Comparison of ENCODE assay signal across 18 cellular contexts in the genomic region with DNA sequence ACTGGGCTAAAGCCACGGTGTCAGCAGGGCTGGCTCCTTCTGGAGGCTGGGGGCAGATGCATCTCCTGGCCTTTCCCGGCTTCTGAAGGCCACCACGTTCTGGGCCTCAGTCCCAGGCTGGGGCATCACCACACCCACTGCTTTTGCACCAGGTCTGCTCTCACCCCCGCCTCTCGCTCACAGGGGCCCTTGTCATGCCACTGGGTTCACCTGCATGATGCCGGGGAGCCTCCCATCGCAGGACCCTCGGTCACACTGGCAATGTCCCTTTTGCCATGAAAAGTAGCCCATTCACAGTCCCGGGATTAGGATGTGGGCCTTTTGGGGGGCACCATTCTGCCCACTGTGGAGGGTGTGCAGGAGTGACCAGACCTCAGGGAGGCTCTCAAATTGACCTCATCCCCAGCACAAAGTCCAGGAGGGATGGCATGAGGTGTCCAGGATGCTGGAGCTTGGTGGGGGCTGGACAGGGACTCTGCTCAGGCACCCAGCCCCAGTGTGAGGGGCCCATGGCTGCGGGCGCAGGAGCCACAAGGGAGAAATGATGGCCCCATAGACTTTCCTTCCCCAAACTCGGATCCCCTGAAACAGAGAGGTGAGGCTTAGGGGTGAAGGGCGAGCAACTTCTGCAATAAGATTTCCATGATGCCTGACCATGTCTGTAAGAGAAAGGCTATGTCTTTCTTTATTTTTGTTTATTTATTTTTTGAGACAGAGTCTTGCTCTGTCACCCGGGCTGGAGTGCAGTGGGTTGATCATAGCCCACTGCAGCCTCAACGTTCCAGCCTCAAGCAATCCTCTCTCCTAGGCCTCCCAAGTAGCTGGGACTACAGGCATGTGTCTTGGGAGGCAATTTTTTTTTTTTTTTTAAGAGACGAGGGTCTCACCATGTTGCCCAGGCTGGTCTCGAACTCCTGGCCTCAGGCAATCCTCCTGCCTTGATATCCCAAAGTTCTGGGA.
DNase-seq lines count a peak whose midpoint lies in the region; ATAC-seq and TF ChIP-seq lines count a peak whose summit lies in the region.
"Had no signal": no experiment of that assay in that cellular context is flagged by ENCODE, and none has a peak within 500 bp of the region (broad histone marks: within the 10 kb centered on the region; RNA-seq: fewer than 3 reads in every experiment).

No MANE protein-coding gene starts in this region.

- H3K4me1 Mint-ChIP-seq in type B pancreatic cell (ENCODE audit: unreplicated experiment) = no peaks in the 10 kb centered on the region
- peaks cover 6% of the 10 kb centered on the region for H3K4me1 Mint-ChIP-seq in activated T-helper 1 cell treated with anti-CD3 and anti-CD28 coated beads, Interleukin-12 subunit alpha, Interleukin-12 subunit beta, Interleukin-2, Interleukin-4 antibody, amounts not matched to agents 30 ng/mL and 10 ng/mL and 1 ng/mL, durations not matched to agents 14 hours and 24 hours and 36 hours (ENCODE audit: low read depth)
- H3K4me1 Mint-ChIP-seq: nephron had no signal

- DNase-seq in Right ventricle myocardium superior (peak; percentile 42), left cardiac atrium (no peak), GM19240 (ENCODE audit: insufficient read length, low spot score) (peak; percentile 14), hepatic stellate cell (ENCODE audit: low spot score) (peak; percentile 16), type B pancreatic cell (ENCODE audit: extremely low spot score, unreplicated experiment) (peak; percentile 79), RPMI8226 (no peak)
- no peak for DNase-seq in activated T-helper 1 cell treated with anti-CD3 and anti-CD28 coated beads, Interleukin-12 subunit alpha, Interleukin-12 subunit beta, Interleukin-2, Interleukin-4 antibody, amounts not matched to agents 30 ng/mL and 10 ng/mL and 1 ng/mL, durations not matched to agents 14 hours and 24 hours and 36 hours (ENCODE audit: low spot score)
- DNase-seq: activated naive CD8-positive, alpha-beta T cell treated with anti-CD3 and anti-CD28 coated beads for 36 hours; activated T-cell treated with anti-CD3 and anti-CD28 coated beads for 4 hours; brain microvascular endothelial cell; EL; mammary epithelial cell; NCI-H187; SIG-M5 had no signal

- no peaks in the 10 kb centered on the region for H3K27me3 Mint-ChIP-seq in type B pancreatic cell
- H3K27me3 Mint-ChIP-seq in activated T-helper 1 cell treated with anti-CD3 and anti-CD28 coated beads, Interleukin-12 subunit alpha, Interleukin-12 subunit beta, Interleukin-2, Interleukin-4 antibody, amounts not matched to agents 30 ng/mL and 10 ng/mL and 1 ng/mL, durations not matched to agents 14 hours and 24 hours and 36 hours (ENCODE audit: insufficient read depth) = no peaks in the 10 kb centered on the region

- TF ChIP-seq CTCF in type B pancreatic cell (conservative IDR thresholded peaks at IDR 0.05) = no peak

- H3K36me3 Mint-ChIP-seq in type B pancreatic cell = no peaks in the 10 kb centered on the region
- H3K36me3 Mint-ChIP-seq in activated T-helper 1 cell treated with anti-CD3 and anti-CD28 coated beads, Interleukin-12 subunit alpha, Interleukin-12 subunit beta, Interleukin-2, Interleukin-4 antibody, amounts not matched to agents 30 ng/mL and 10 ng/mL and 1 ng/mL, durations not matched to agents 14 hours and 24 hours and 36 hours (ENCODE audit: low read depth) = no peaks in the 10 kb centered on the region
- H3K36me3 Mint-ChIP-seq: activated naive CD8-positive, alpha-beta T cell treated with anti-CD3 and anti-CD28 coated beads for 36 hours; IgD-negative memory B cell had no signal

- ATAC-seq in Right ventricle myocardium superior (ENCODE audit: poor library complexity) = no peak
- ATAC-seq in left cardiac atrium = no peak
- ATAC-seq in GM21737 (IDR thresholded peaks at IDR 0.05; ENCODE audit: unreplicated experiment) = no peak

- H3K9me3 Mint-ChIP-seq in type B pancreatic cell = peaks cover 15% of the 10 kb centered on the region
- no peaks in the 10 kb centered on the region for H3K9me3 Mint-ChIP-seq in activated T-helper 1 cell treated with anti-CD3 and anti-CD28 coated beads, Interleukin-12 subunit alpha, Interleukin-12 subunit beta, Interleukin-2, Interleukin-4 antibody, amounts not matched to agents 30 ng/mL and 10 ng/mL and 1 ng/mL, durations not matched to agents 14 hours and 24 hours and 36 hours
- H3K9me3 Mint-ChIP-seq: activated naive CD8-positive, alpha-beta T cell treated with anti-CD3 and anti-CD28 coated beads for 36 hours; IgD-negative memory B cell; T-helper 1 cell treated with Interleukin-12 subunit alpha and Interleukin-12 subunit beta and Interleukin-4 antibody, amounts not matched to agents 30 μg/mL and 1 μg/mL, for 36 hours had no signal

- H3K4me3 Mint-ChIP-seq in type B pancreatic cell = no peak overlapping the region
- no peak overlapping the region for H3K4me3 Mint-ChIP-seq in activated T-helper 1 cell treated with anti-CD3 and anti-CD28 coated beads, Interleukin-12 subunit alpha, Interleukin-12 subunit beta, Interleukin-2, Interleukin-4 antibody, amounts not matched to agents 30 ng/mL and 10 ng/mL and 1 ng/mL, durations not matched to agents 14 hours and 24 hours and 36 hours
- H3K4me3 Mint-ChIP-seq: activated naive CD8-positive, alpha-beta T cell treated with anti-CD3 and anti-CD28 coated beads for 36 hours; IgD-negative memory B cell; nephron; T-helper 1 cell treated with Interleukin-12 subunit alpha and Interleukin-12 subunit beta and Interleukin-4 antibody, amounts not matched to agents 30 μg/mL and 1 μg/mL, for 36 hours had no signal

- H3K27ac Mint-ChIP-seq in type B pancreatic cell = no peak overlapping the region
- no peak overlapping the region for H3K27ac Mint-ChIP-seq in activated T-helper 1 cell treated with anti-CD3 and anti-CD28 coated beads, Interleukin-12 subunit alpha, Interleukin-12 subunit beta, Interleukin-2, Interleukin-4 antibody, amounts not matched to agents 30 ng/mL and 10 ng/mL and 1 ng/mL, durations not matched to agents 14 hours and 24 hours and 36 hours
- H3K27ac Mint-ChIP-seq: activated naive CD8-positive, alpha-beta T cell treated with anti-CD3 and anti-CD28 coated beads for 36 hours; nephron; T-helper 1 cell treated with Interleukin-12 subunit alpha and Interleukin-12 subunit beta and Interleukin-4 antibody, amounts not matched to agents 30 μg/mL and 1 μg/mL, for 36 hours had no signal

- intact Hi-C loops in Right ventricle myocardium superior (cut with DNase I) = no loop called here
- intact Hi-C loops in left cardiac atrium (cut with DNase I) = no loop called here
- intact Hi-C loops in activated T-helper 1 cell treated with anti-CD3 and anti-CD28 coated beads, Interleukin-12 subunit alpha, Interleukin-12 subunit beta, Interleukin-2, Interleukin-4 antibody, amounts not matched to agents 30 ng/mL and 10 ng/mL and 1 ng/mL, durations not matched to agents 14 hours and 24 hours and 36 hours (cut with micrococcal nuclease) = no loop called here

Comparison
In these comparisons a context has a peak if more than half of its experiments do, and no peak if none do; other contexts are left out.
1. DNase-seq: peak in Right ventricle myocardium superior (single experiment), GM19240 (single experiment), hepatic stellate cell (single experiment) and type B pancreatic cell (single experiment); none in left cardiac atrium (single experiment), RPMI8226 (single experiment) and activated T-helper 1 cell treated with anti-CD3 and anti-CD28 coated beads, Interleukin-12 subunit alpha, Interleukin-12 subunit beta, Interleukin-2, Interleukin-4 antibody, amounts not matched to agents 30 ng/mL and 10 ng/mL and 1 ng/mL, durations not matched to agents 14 hours and 24 hours and 36 hours (single experiment).